8 cellular contexts compared by ENCODE assay signal in genomic region chr2:173965372-173966025, GRCh38. TPM values are rescaled to one million over a fixed set of nuclear protein-coding genes. Genes with fewer than 3 reads are reported as not detected.
DNase-seq lines count a peak whose midpoint lies in the region; ATAC-seq and TF ChIP-seq lines count a peak whose summit lies in the region.

TSS of gene SP3 (minus strand) at chr2:173965373. CDS start at chr2:173965171, 202 bp downstream.

- H3K4me1 ChIP-seq in mucosa of descending colon (ENCODE audit: low read depth), result peaks cover 29% of the 10 kb centered on the region

- peak; percentile 98 for DNase-seq in DMS 273 (lab: John Stamatoyannopoulos, UW; ENCODE audit: unreplicated experiment)
- DNase-seq in HuH-7.5 (ENCODE audit: low spot score), result peak; percentile 95
- DNase-seq in OCI-M2 (lab: John Stamatoyannopoulos, UW; ENCODE audit: unreplicated experiment), result peak; percentile 27
- DNase-seq in activated T-cell treated with anti-CD3 and anti-CD28 coated beads for 4 hours, result peak; percentile 89
- peak; percentile 98 for DNase-seq in epithelial cell of esophagus (ENCODE audit: low read depth)
- peak; percentile 97 to 98 (median 98) for DNase-seq in mucosa of descending colon
- peak; percentile 91 for DNase-seq in stimulated activated CD8-positive, alpha-beta memory T cell treated with anti-CD3 and anti-CD28 coated beads, Interleukin-4, amount 100 ng/mL, for 24 hours (ENCODE audit: low read depth)

- peak; percentile 67 for ATAC-seq in GM21526 (IDR thresholded peaks at IDR 0.05; ENCODE audit: low FRiP score, unreplicated experiment)
- ATAC-seq in mucosa of descending colon, result peak; percentile 83

- TF ChIP-seq CTCF in epithelial cell of esophagus (IDR thresholded peaks at IDR 0.05; ENCODE audit: insufficient read depth, low read depth, low read length, missing control alignments) (no peak), mucosa of descending colon (IDR thresholded peaks at IDR 0.05) (no peak)

- intact Hi-C loops in mucosa of descending colon (cut with DNase I, micrococcal nuclease), result no loop called here

- H3K36me3 ChIP-seq in mucosa of descending colon (ENCODE audit: low read depth), result no peaks in the 10 kb centered on the region

- peak within 1 kb of the TSS; percentile 86 for H3K4me3 ChIP-seq in epithelial cell of esophagus (ENCODE audit: low read length)
- H3K4me3 ChIP-seq in mucosa of descending colon, result peak within 1 kb of the TSS; percentile 96

- H3K9me3 ChIP-seq in mucosa of descending colon, result no peaks in the 10 kb centered on the region

RNA-seq across cellular contexts. Expression of gene SP3, which starts in this region (rescaled TPM):
- total RNA-seq in mucosa of descending colon, result 100 to 1,000 TPM in 1 of 3 donors, 10 to 100 TPM in 2; 78.1 to 104 (median 88.9) TPM

Comparison
In these comparisons a context has a peak if more than half of its experiments do, and no peak if none do; other contexts are left out.
1. Peak in every context shown above with its lines: DNase-seq, ATAC-seq and H3K4me3 ChIP-seq.
2. DNase-seq: peak in every context shown above with its lines; median percentile 98 in DMS 273; 98 in epithelial cell of esophagus; 98 in mucosa of descending colon; 95 in HuH-7.5; 91 in stimulated activated CD8-positive, alpha-beta memory T cell treated with anti-CD3 and anti-CD28 coated beads, Interleukin-4, amount 100 ng/mL, for 24 hours; 89 in activated T-cell treated with anti-CD3 and anti-CD28 coated beads for 4 hours; 27 in OCI-M2.